In the genomic region with DNA sequence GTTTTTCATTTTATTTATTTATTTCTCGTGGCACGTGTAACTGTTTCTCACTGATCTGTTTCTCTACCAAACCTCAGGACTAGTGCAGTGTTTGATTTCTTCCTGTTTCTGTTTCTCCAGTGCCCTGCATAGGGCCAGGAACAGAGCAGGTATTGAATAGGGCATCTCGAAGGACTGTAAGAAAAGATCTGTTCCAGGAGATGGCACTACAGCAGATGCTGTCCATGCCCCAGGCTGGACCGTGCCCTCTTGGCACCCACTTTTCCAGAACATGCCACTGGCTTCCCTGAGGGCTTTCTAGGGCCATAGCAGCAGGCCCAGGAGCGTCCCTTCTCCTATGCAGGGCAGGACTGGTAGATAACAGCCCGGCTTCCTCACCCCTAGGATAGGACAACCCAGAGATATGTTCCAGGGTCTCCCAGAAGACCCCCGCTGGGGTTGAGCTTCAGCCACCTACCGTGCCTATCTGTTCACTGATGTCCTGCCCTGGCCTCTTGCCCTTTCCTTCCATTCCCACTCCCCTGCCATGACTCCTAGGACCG, we compare ENCODE assay signal across 21 cellular contexts. TPM values are rescaled to one million over a fixed set of nuclear protein-coding genes. Genes with fewer than 3 reads are reported as not detected.
DNase-seq lines count a peak whose midpoint lies in the region; ATAC-seq, FAIRE-seq and TF ChIP-seq lines count a peak whose summit lies in the region.
"Had no signal": no experiment of that assay in that cellular context is flagged by ENCODE, and none has a peak within 500 bp of the region (broad histone marks: within the 10 kb centered on the region; RNA-seq: fewer than 3 reads in every experiment).

No MANE protein-coding gene starts in this region.

- peak overlapping the region; percentile 52 for H3K27ac Mint-ChIP-seq in activated CD4-positive, alpha-beta T cell treated with anti-CD3 and anti-CD28 coated beads for 36 hours
- peak overlapping the region; percentile 86 for H3K27ac Mint-ChIP-seq in nephron progenitor cell
- H3K27ac Mint-ChIP-seq: type B pancreatic cell had no signal

- no peak overlapping the region for H3K4me3 Mint-ChIP-seq in activated CD4-positive, alpha-beta T cell treated with anti-CD3 and anti-CD28 coated beads for 36 hours
- no peak overlapping the region for H3K4me3 Mint-ChIP-seq in nephron progenitor cell
- H3K4me3 Mint-ChIP-seq: type B pancreatic cell had no signal

- no peak for ATAC-seq in activated CD4-positive, alpha-beta T cell treated with anti-CD3 and anti-CD28 coated beads for 36 hours
- ATAC-seq in GM19324 (IDR thresholded peaks at IDR 0.05; ENCODE audit: low FRiP score, unreplicated experiment) (no peak), left lung (no peak)

- CTCF ChIA-PET in activated CD4-positive, alpha-beta T cell treated with anti-CD3 and anti-CD28 coated beads for 36 hours (lab: Charles Lee) = interaction anchor here (0.6 to 15.5 kb wide), 13 partner anchors 7 to 463 kb away, joined by 3 to 298 read pairs (median 4); no protein-coding TSS in a partner anchor

- peak; percentile 17; the same call in 1 of the 2 replicates for TF ChIP-seq CTCF in LNCaP clone FGC (IDR thresholded peaks at IDR 0.05; ENCODE audit: control insufficient read depth, extremely low read depth, insufficient read depth)
- TF ChIP-seq CTCF in bronchial epithelial cell (IDR thresholded peaks at IDR 0.05; ENCODE audit: insufficient read depth, low read length, severe bottlenecking) = no peak
- TF ChIP-seq CTCF in nephron progenitor cell (IDR thresholded peaks at IDR 0.05) = no peak
- TF ChIP-seq CTCF in left lung (IDR thresholded peaks at IDR 0.05) = no peak

- POLR2A ChIA-PET in activated CD4-positive, alpha-beta T cell treated with anti-CD3 and anti-CD28 coated beads for 36 hours (lab: Charles Lee) = no interaction called here

- H3K4me3 ChIP-seq in LNCaP clone FGC (ENCODE audit: low read depth, low read length) (no peak overlapping the region), bronchial epithelial cell (ENCODE audit: low read depth, low read length) (no peak overlapping the region), left lung (no peak overlapping the region)
- H3K4me3 ChIP-seq: esophagus muscularis mucosa, K562, SJSA1 had no signal

- peaks cover 76% of the 10 kb centered on the region for H3K36me3 Mint-ChIP-seq in activated CD4-positive, alpha-beta T cell treated with anti-CD3 and anti-CD28 coated beads for 36 hours (ENCODE audit: low read depth)
- peaks cover 18% of the 10 kb centered on the region for H3K36me3 Mint-ChIP-seq in nephron progenitor cell (ENCODE audit: low read depth)
- H3K36me3 Mint-ChIP-seq: type B pancreatic cell had no signal

- H3K27ac ChIP-seq in left lung = no peak overlapping the region
- H3K27ac ChIP-seq: esophagus muscularis mucosa, SJSA1 had no signal

- no peaks in the 10 kb centered on the region for H3K36me3 ChIP-seq in bronchial epithelial cell (ENCODE audit: control insufficient read depth, insufficient read depth, low read length)
- H3K36me3 ChIP-seq in left lung = peaks cover 0 to 51% of the 10 kb centered on the region in 2 donors
- H3K36me3 ChIP-seq: SJSA1 had no signal

- intact Hi-C loops in activated CD4-positive, alpha-beta T cell treated with anti-CD3 and anti-CD28 coated beads for 36 hours (cut with DNase I, micrococcal nuclease) = no loop called here
- intact Hi-C loops in left lung (cut with DNase I) = loop anchor here in 1 of 2 donors (10.0 kb wide), 1 partner anchor 128 kb away; no protein-coding TSS in a partner anchor

- peak; percentile 32 for FAIRE-seq in bronchial epithelial cell (lab: Jason Lieb, UNC)

- H3K27me3 Mint-ChIP-seq in activated CD4-positive, alpha-beta T cell treated with anti-CD3 and anti-CD28 coated beads for 36 hours = no peaks in the 10 kb centered on the region
- peaks cover 5% of the 10 kb centered on the region for H3K27me3 Mint-ChIP-seq in nephron progenitor cell (ENCODE audit: low read depth, poor library complexity)
- H3K27me3 Mint-ChIP-seq: type B pancreatic cell had no signal

- peaks cover 13% of the 10 kb centered on the region for H3K9me3 Mint-ChIP-seq in activated CD4-positive, alpha-beta T cell treated with anti-CD3 and anti-CD28 coated beads for 36 hours (ENCODE audit: low read depth)
- peaks cover 17% of the 10 kb centered on the region for H3K9me3 Mint-ChIP-seq in nephron progenitor cell

- no peak for DNase-seq in activated CD4-positive, alpha-beta T cell treated with anti-CD3 and anti-CD28 coated beads for 36 hours
- no peak for DNase-seq in activated CD4-positive, alpha-beta T cell treated with anti-CD3 and anti-CD28 coated beads, Interleukin-2, amount 50 U/mL, for 4 hours
- no peak for DNase-seq in LNCaP clone FGC (ENCODE audit: low read depth)
- DNase-seq in bronchial epithelial cell (ENCODE audit: low read depth) = no peak
- no peak for DNase-seq in nephron progenitor cell
- DNase-seq in effector CD8-positive, alpha-beta T cell (lab: John Stamatoyannopoulos, UW) = no peak
- DNase-seq in left lung = no peak
- DNase-seq: mammary epithelial cell; NCI-H1048; NCI-H2081 treated with DMSO at 0.1 percent for 48 hours; NCI-H524; stimulated activated naive CD4-positive, alpha-beta T cell treated with Interleukin-2 at 50 U/mL for 16 hours had no signal

- H3K9me3 ChIP-seq in left lung = peaks cover 0 to 21% of the 10 kb centered on the region in 2 donors

- peaks cover 0 to 59% of the 10 kb centered on the region in 2 donors for H3K4me1 ChIP-seq in left lung
- H3K4me1 ChIP-seq: esophagus muscularis mucosa, SJSA1 had no signal

- peaks cover 45% of the 10 kb centered on the region for H3K4me1 Mint-ChIP-seq in activated CD4-positive, alpha-beta T cell treated with anti-CD3 and anti-CD28 coated beads for 36 hours
- no peaks in the 10 kb centered on the region for H3K4me1 Mint-ChIP-seq in nephron progenitor cell

- H3K27me3 ChIP-seq in bronchial epithelial cell (ENCODE audit: control insufficient read depth, insufficient read depth, low read length) = no peaks in the 10 kb centered on the region
- H3K27me3 ChIP-seq in left lung = peaks cover 0 to 10% of the 10 kb centered on the region in 2 donors
- H3K27me3 ChIP-seq: SJSA1 had no signal

RNA-seq across cellular contexts. Expression of gene SNX20, which starts 4.4 kb away (rescaled TPM):
- 10 to 100 TPM; 43.3 to 48.9 TPM for total RNA-seq in activated CD4-positive, alpha-beta T cell treated with anti-CD3 and anti-CD28 coated beads for 36 hours
- total RNA-seq in bronchial epithelial cell (not detected in 2 replicates), left lung (10 to 100 TPM in 1 of 2 donors, 1 to 10 TPM in 1; 6.4 to 17.6 TPM)
- total RNA-seq: A673, Daoy, glomerular endothelial cell, mammary epithelial cell, renal cortical epithelial cell, SJSA1 had no signal

RNA-seq across cellular contexts. Expression of gene NOD2, which starts 16.7 kb away (rescaled TPM):
- 1 to 10 TPM; 6.6 to 9.3 TPM for total RNA-seq in activated CD4-positive, alpha-beta T cell treated with anti-CD3 and anti-CD28 coated beads for 36 hours
- total RNA-seq in bronchial epithelial cell (2.4 and 11.6 TPM in 2 replicates), left lung (10 to 100 TPM in 1 of 2 donors, 1 to 10 TPM in 1; 3.4 to 15.2 TPM)
- total RNA-seq: A673 had no signal
